Comparison of ENCODE assay signal across 7 cellular contexts in genomic region chr3:52682016-52682415, GRCh38. TPM values are rescaled to one million over a fixed set of nuclear protein-coding genes. Genes with fewer than 3 reads are reported as not detected.
DNase-seq lines count a peak whose midpoint lies in the region; TF ChIP-seq lines count a peak whose summit lies in the region.

No MANE protein-coding gene starts in this region.

- peak overlapping the region; percentile 42; the same call in 1 of the 2 replicates for H3K27ac ChIP-seq in KMS-11
- H3K27ac ChIP-seq in layer of hippocampus (ENCODE audit: low read depth, low read length), result peak overlapping the region; percentile 27
- peak overlapping the region; percentile 25 for H3K27ac ChIP-seq in suprapubic skin

- intact Hi-C loops in lower leg skin (cut with DNase I; ENCODE audit: low total_unique reads), result loop anchor here (10.0 kb wide), 1 partner anchor 227 kb away; the partner anchor contains the start of genes NISCH and TNNC1

- H3K27me3 ChIP-seq in KMS-11 (ENCODE audit: insufficient read depth, low read depth) (no peaks in the 10 kb centered on the region), layer of hippocampus (ENCODE audit: control insufficient read depth, insufficient read depth, low read length) (no peaks in the 10 kb centered on the region), suprapubic skin (no peaks in the 10 kb centered on the region)

- TF ChIP-seq CTCF in KMS-11 (conservative IDR thresholded peaks at IDR 0.05; ENCODE audit: low read depth, low read length) (no peak), astrocyte of the spinal cord (IDR thresholded peaks at IDR 0.05; ENCODE audit: low read depth, low read length) (peak; percentile 30), suprapubic skin (IDR thresholded peaks at IDR 0.05) (no peak), lower leg skin (IDR thresholded peaks at IDR 0.05) (no peak)

- no peak overlapping the region for H2AFZ ChIP-seq in KMS-11 (ENCODE audit: low read depth)

- TF ChIP-seq POLR2A in suprapubic skin (IDR thresholded peaks at IDR 0.05) (no peak), lower leg skin (IDR thresholded peaks at IDR 0.05) (no peak)

- no peaks in the 10 kb centered on the region for H3K9me3 ChIP-seq in suprapubic skin

- H3K79me2 ChIP-seq in KMS-11 (ENCODE audit: insufficient read depth, low read depth), result peaks cover 41% of the 10 kb centered on the region

- no peak for TF ChIP-seq EP300 in suprapubic skin (IDR thresholded peaks at IDR 0.05)

- peak; percentile 51 for DNase-seq in GM04503 (ENCODE audit: low read depth)
- DNase-seq in astrocyte of the spinal cord (ENCODE audit: low read depth, low spot score), result peak; percentile 76
- DNase-seq in suprapubic skin (ENCODE audit: low spot score in 2 of 2), result no peak
- no peak for DNase-seq in NCI-H1436 treated with DMSO at 0.1 percent for 48 hours (lab: John Stamatoyannopoulos, UW)
- DNase-seq in lower leg skin (ENCODE audit: low spot score in 2 of 2), result no peak

- H3K9ac ChIP-seq in KMS-11, result 0 out of 2 replicates have a peak overlapping the region, but pooled peaks have one; percentile 13

- no peaks in the 10 kb centered on the region for H4K20me1 ChIP-seq in KMS-11 (ENCODE audit: insufficient read depth)

- no peak overlapping the region for H3K4me3 ChIP-seq in KMS-11 (IDR thresholded peaks at IDR 0.05; ENCODE audit: insufficient read depth, low read depth, low read length)
- no peak overlapping the region for H3K4me3 ChIP-seq in astrocyte of the spinal cord (ENCODE audit: low read depth, low read length)
- H3K4me3 ChIP-seq in suprapubic skin, result no peak overlapping the region
- no peak overlapping the region for H3K4me3 ChIP-seq in lower leg skin (ENCODE audit: low read depth, poor library complexity, severe bottlenecking)

- H3K4me1 ChIP-seq in KMS-11 (ENCODE audit: low read depth, poor library complexity, severe bottlenecking) (peaks cover 47% of the 10 kb centered on the region), suprapubic skin (peaks cover 71% of the 10 kb centered on the region)

- in situ Hi-C loops in astrocyte of the spinal cord (cut with HindIII; ENCODE audit: low sequenced_read_pairs), result no loop called here

- peak overlapping the region; percentile 50; the same call in 1 of the 2 replicates for H3K4me2 ChIP-seq in KMS-11

- H3K36me3 ChIP-seq in KMS-11 (ENCODE audit: insufficient read depth), result no peaks in the 10 kb centered on the region
- H3K36me3 ChIP-seq in suprapubic skin, result peaks cover 20% of the 10 kb centered on the region

RNA-seq across cellular contexts. Expression of gene PBRM1, which starts 3.7 kb away (rescaled TPM):
- total RNA-seq in suprapubic skin, result 10 to 100 TPM; 71.0 to 93.6 (median 85.5) TPM
- total RNA-seq in lower leg skin, result 10 to 100 TPM; 51.6 to 78.7 (median 74.0) TPM

RNA-seq across cellular contexts. Expression of gene GNL3, which starts 3.8 kb away (rescaled TPM):
- 100 to 1,000 TPM in 3 of 4 donors, 10 to 100 TPM in 1; 76.8 to 127 (median 106) TPM for total RNA-seq in suprapubic skin
- 100 to 1,000 TPM in 1 of 4 donors, 10 to 100 TPM in 3; 79.3 to 111 (median 86.4) TPM for total RNA-seq in lower leg skin

RNA-seq across cellular contexts. Expression of gene GLT8D1, which starts 23.6 kb away (rescaled TPM):
- 10 to 100 TPM; 24.1 to 43.9 (median 28.7) TPM for total RNA-seq in suprapubic skin
- 10 to 100 TPM; 27.4 to 41.9 (median 35.9) TPM for total RNA-seq in lower leg skin

RNA-seq across cellular contexts. Expression of gene SPCS1, which starts 23.9 kb away (rescaled TPM):
- total RNA-seq in suprapubic skin (100 to 1,000 TPM in 2 of 4 donors, 10 to 100 TPM in 2; 79.5 to 147 (median 104) TPM), lower leg skin (100 to 1,000 TPM in 2 of 4 donors, 10 to 100 TPM in 2; 80.4 to 134 (median 101) TPM)

Comparison
In these comparisons a context has a peak if more than half of its experiments do, and no peak if none do; other contexts are left out.
1. DNase-seq: peak in GM04503 (single experiment) and astrocyte of the spinal cord (single experiment); none in suprapubic skin (0 of 2), NCI-H1436 treated with DMSO at 0.1 percent for 48 hours (single experiment) and lower leg skin (0 of 2).
2. Peak in every context shown above with its lines, with median percentiles within 50 percentile points of each other: H3K27ac ChIP-seq.